In genomic region chr1:1357871-1358432, GRCh38 we compare ENCODE assay signal across 8 cellular contexts. TPM values are rescaled to one million over a fixed set of nuclear protein-coding genes. Genes with fewer than 3 reads are reported as not detected.
DNase-seq lines count a peak whose midpoint lies in the region; ATAC-seq and TF ChIP-seq lines count a peak whose summit lies in the region.

No MANE protein-coding gene starts in this region.

- H3K36me3 Mint-ChIP-seq in stimulated activated naive B cell treated with anti-CD40 and anti-IgM and Interleukin-4, amounts not matched to agents 10 μg/mL and 1 μg/mL and 100 μg/mL, for 72 hours = no peaks in the 10 kb centered on the region

- ATAC-seq in stimulated activated naive B cell treated with anti-CD40 and anti-IgM and Interleukin-4, amounts not matched to agents 10 μg/mL and 1 μg/mL and 100 μg/mL, for 72 hours (replicated peaks) = no peak
- no peak for ATAC-seq in HG03139 (IDR thresholded peaks at IDR 0.05; ENCODE audit: unreplicated experiment)
- ATAC-seq in HG03378 (IDR thresholded peaks at IDR 0.05; ENCODE audit: unreplicated experiment) = no peak

- H3K27me3 ChIP-seq in esophagus (ENCODE audit: control insufficient read depth in 1 of 2, insufficient read depth in 2 of 2, low read length in 2 of 2) (peaks cover 0 to 3% of the 10 kb centered on the region in 2 donors), tibial nerve (no peaks in the 10 kb centered on the region)

- no peak for TF ChIP-seq POLR2A in tibial nerve (IDR thresholded peaks at IDR 0.05)

- H3K4me3 Mint-ChIP-seq in stimulated activated naive B cell treated with anti-CD40 and anti-IgM and Interleukin-4, amounts not matched to agents 10 μg/mL and 1 μg/mL and 100 μg/mL, for 72 hours = no peak overlapping the region

- peak overlapping the region; percentile 74 to 78 for H3K27ac ChIP-seq in esophagus (ENCODE audit: low read depth in 2 of 2, low read length in 1 of 2)
- peak overlapping the region; percentile 97 for H3K27ac ChIP-seq in mesodermal cell (ENCODE audit: low read depth, low read length, severe bottlenecking)
- peak overlapping the region; percentile 81 to 92 (median 88) for H3K27ac ChIP-seq in tibial nerve

- TF ChIP-seq EP300 in tibial nerve (IDR thresholded peaks at IDR 0.05) = peak in 1 of 2 donors; percentile 2

- H3K9me3 Mint-ChIP-seq in stimulated activated naive B cell treated with anti-CD40 and anti-IgM and Interleukin-4, amounts not matched to agents 10 μg/mL and 1 μg/mL and 100 μg/mL, for 72 hours = no peaks in the 10 kb centered on the region

- H3K4me3 ChIP-seq in esophagus (ENCODE audit: low read depth in 1 of 2, low read length in 2 of 2) = peak overlapping the region; percentile 7 to 31
- peak overlapping the region; percentile 88 for H3K4me3 ChIP-seq in mesodermal cell (ENCODE audit: extremely low read depth, insufficient read depth, low read length, poor library complexity, severe bottlenecking)
- peak overlapping the region; percentile 49 to 86 (median 60) for H3K4me3 ChIP-seq in tibial nerve

- peaks cover 10 to 38% of the 10 kb centered on the region in 2 donors for H3K4me1 Mint-ChIP-seq in stimulated activated naive B cell treated with anti-CD40 and anti-IgM and Interleukin-4, amounts not matched to agents 10 μg/mL and 1 μg/mL and 100 μg/mL, for 72 hours

- 19 to 23% methylated on average over 17 of the region's 18 CpGs for WGBS in esophagus, 2 donors
- 8 to 13% methylated on average over 14 to 16 of the region's 18 CpGs for WGBS in mesodermal cell (ENCODE audit: insufficient coverage in 2 of 2), 2 experiments
- WGBS in tibial nerve, 2 donors = 2 to 16% methylated on average over 16 to 17 of the region's 18 CpGs

- H3K4me1 ChIP-seq in esophagus (ENCODE audit: control insufficient read depth in 2 of 2, insufficient read depth in 2 of 2, low read length in 1 of 2) = peaks cover 9 to 24% of the 10 kb centered on the region in 2 donors
- peaks cover 46% of the 10 kb centered on the region for H3K4me1 ChIP-seq in mesodermal cell (ENCODE audit: control insufficient read depth, insufficient read depth, low read length, poor library complexity, severe bottlenecking)
- H3K4me1 ChIP-seq in tibial nerve = peaks cover 0 to 84% (median 74%) of the 10 kb centered on the region in 4 donors

- no peak overlapping the region for H3K27ac Mint-ChIP-seq in stimulated activated naive B cell treated with anti-CD40 and anti-IgM and Interleukin-4, amounts not matched to agents 10 μg/mL and 1 μg/mL and 100 μg/mL, for 72 hours

- H3K27me3 Mint-ChIP-seq in stimulated activated naive B cell treated with anti-CD40 and anti-IgM and Interleukin-4, amounts not matched to agents 10 μg/mL and 1 μg/mL and 100 μg/mL, for 72 hours = peaks cover 52 to 72% of the 10 kb centered on the region in 2 donors

- H3K9me3 ChIP-seq in esophagus (ENCODE audit: control insufficient read depth in 2 of 2, insufficient read depth in 1 of 2, low read depth in 1 of 2, low read length in 1 of 2) (no peaks in the 10 kb centered on the region), mesodermal cell (ENCODE audit: control insufficient read depth, low read length) (no peaks in the 10 kb centered on the region), tibial nerve (no peaks in the 10 kb centered on the region)

- DNase-seq in LHCN-M2 (ENCODE audit: low read depth) (peak; percentile 42), tibial nerve (ENCODE audit: low spot score in 2 of 2) (no peak)
- no peak for DNase-seq in stimulated activated naive B cell treated with anti-CD40 and anti-IgM and Interleukin-4, amounts not matched to agents 10 μg/mL and 1 μg/mL and 100 μg/mL, for 72 hours
- DNase-seq in activated CD4-positive, alpha-beta T cell treated with anti-CD3 and anti-CD28 coated beads, Interleukin-2, amount 50 U/mL, for 1 hour = no peak

- no peaks in the 10 kb centered on the region for H3K36me3 ChIP-seq in esophagus (ENCODE audit: control insufficient read depth in 2 of 2, insufficient read depth in 2 of 2, low read length in 1 of 2)
- H3K36me3 ChIP-seq in mesodermal cell (ENCODE audit: control insufficient read depth, insufficient read depth, low read length) = peaks cover 15% of the 10 kb centered on the region
- peaks cover 0 to 24% (median 4%) of the 10 kb centered on the region in 3 donors for H3K36me3 ChIP-seq in tibial nerve

- no peak for TF ChIP-seq CTCF in tibial nerve (IDR thresholded peaks at IDR 0.05)

RNA-seq across cellular contexts. Expression of gene MXRA8, which starts 0.4 kb away (rescaled TPM):
- total RNA-seq in LHCN-M2 (2014; rRNA removed) = 292 and 326 TPM in 2 replicates
- polyA plus RNA-seq in LHCN-M2 (2012) = 341 TPM
- 10 to 100 TPM in 1 of 2 donors, 1 to 10 TPM in 1; 7.5 to 14.7 TPM for polyA plus RNA-seq in esophagus
- 234 TPM for polyA plus RNA-seq in mesodermal cell (2013, experiment 1 of 2)
- 205 TPM for polyA plus RNA-seq in mesodermal cell (2013, experiment 2 of 2)
- 100 to 1,000 TPM; 351 to 659 (median 448) TPM for total RNA-seq in tibial nerve

RNA-seq across cellular contexts. Expression of gene DVL1, which starts 8.7 kb away (rescaled TPM):
- total RNA-seq in LHCN-M2 (2014; rRNA removed) (85.6 and 86.6 TPM in 2 replicates), tibial nerve (100 to 1,000 TPM; 130 to 191 (median 144) TPM)
- 43.7 TPM for polyA plus RNA-seq in LHCN-M2 (2012)
- 100 to 1,000 TPM in 1 of 2 donors, 10 to 100 TPM in 1; 57.5 to 107 TPM for polyA plus RNA-seq in esophagus
- 41.8 TPM for polyA plus RNA-seq in mesodermal cell (2013, experiment 1 of 2)
- polyA plus RNA-seq in mesodermal cell (2013, experiment 2 of 2) = 32.0 TPM

RNA-seq across cellular contexts. Expression of gene AURKAIP1, which starts 17.1 kb away (rescaled TPM):
- total RNA-seq in LHCN-M2 (2014; rRNA removed) (226 and 234 TPM in 2 replicates), tibial nerve (100 to 1,000 TPM in 3 of 4 donors, 10 to 100 TPM in 1; 63.9 to 128 (median 105) TPM)
- polyA plus RNA-seq in LHCN-M2 (2012) = 193 TPM
- polyA plus RNA-seq in esophagus = 100 to 1,000 TPM; 155 to 158 TPM
- 103 TPM for polyA plus RNA-seq in mesodermal cell (2013, experiment 1 of 2)
- 83.9 TPM for polyA plus RNA-seq in mesodermal cell (2013, experiment 2 of 2)

RNA-seq across cellular contexts. Expression of gene TAS1R3, which starts 26.9 kb away (rescaled TPM):
- total RNA-seq in LHCN-M2 (2014; rRNA removed) (0.06 TPM in 1 of 2 replicates, not detected in the other), tibial nerve (1 to 10 TPM in 1 of 4 donors, under 1 TPM in 3; 0.21 to 1.2 (median 0.63) TPM)
- polyA plus RNA-seq in LHCN-M2 (2012) = 0.07 TPM
- polyA plus RNA-seq in esophagus = 1 to 10 TPM in 1 of 2 donors, under 1 TPM in 1; 0.28 to 1.9 TPM
- 0.11 TPM for polyA plus RNA-seq in mesodermal cell (2013, experiment 1 of 2)
- 0.10 TPM for polyA plus RNA-seq in mesodermal cell (2013, experiment 2 of 2)

RNA-seq across cellular contexts. Expression of gene CPTP, which starts 33.4 kb away (rescaled TPM):
- total RNA-seq in LHCN-M2 (2014; rRNA removed) (27.7 and 28.9 TPM in 2 replicates), tibial nerve (10 to 100 TPM; 12.0 to 24.9 (median 18.8) TPM)
- 17.8 TPM for polyA plus RNA-seq in LHCN-M2 (2012)
- polyA plus RNA-seq in esophagus = 10 to 100 TPM; 38.3 to 73.1 TPM
- polyA plus RNA-seq in mesodermal cell (2013, experiment 1 of 2) = 15.0 TPM
- polyA plus RNA-seq in mesodermal cell (2013, experiment 2 of 2) = 11.1 TPM

Comparison
In these comparisons a context has a peak if more than half of its experiments do, and no peak if none do; other contexts are left out.
1. H3K4me3 ChIP-seq: peak in every context shown above with its lines; median percentile 88 in mesodermal cell; 60 in tibial nerve; 19 in esophagus.